ENCODE assay signal across 19 cellular contexts in the genomic region with DNA sequence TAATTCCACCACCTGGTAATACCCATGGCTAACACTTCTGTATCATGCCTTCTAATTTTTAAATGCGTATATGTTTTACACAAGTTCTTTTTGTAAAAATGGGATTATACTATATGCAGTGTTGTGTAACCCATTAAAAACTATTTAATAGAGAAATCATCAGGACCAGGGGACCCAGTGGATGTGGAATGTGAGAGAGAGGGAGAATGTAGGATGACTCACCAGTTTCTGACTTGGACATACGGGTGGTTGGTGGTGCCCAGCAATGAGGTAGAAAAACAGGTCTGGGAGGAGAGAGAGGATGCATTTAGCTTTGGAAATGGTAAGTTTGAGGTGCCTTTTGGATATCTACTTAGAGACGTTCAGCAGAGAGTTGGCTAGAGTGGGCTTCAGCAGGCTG.
"Had no signal": no experiment of that assay in that cellular context is flagged by ENCODE, and none has a peak within 500 bp of the region (broad histone marks: within the 10 kb centered on the region; RNA-seq: fewer than 3 reads in every experiment).

No MANE protein-coding gene starts in this region.

- DNase-seq: effector memory CD8-positive, alpha-beta T cell; esophagus squamous epithelium; naive thymus-derived CD8-positive, alpha-beta T cell; ovary; sigmoid colon; stimulated activated CD4-positive, alpha-beta T cell treated with anti-CD3 and anti-CD28 coated beads, Interleukin-12 subunit alpha, Interleukin-12 subunit beta, amount 100 ng/mL, for 4 hours; stimulated activated CD4-positive, alpha-beta T cell treated with anti-CD3 and anti-CD28 coated beads, Interleukin-2, amount 100 ng/mL, for 48 hours; stimulated activated naive CD4-positive, alpha-beta T cell treated with Interleukin-2 at 50 U/mL for 16 hours; thyroid gland; upper lobe of left lung; uterus had no signal

- H3K9me3 ChIP-seq: esophagus squamous epithelium, gastroesophageal sphincter, mucosa of descending colon, ovary, right atrium auricular region, sigmoid colon, suprapubic skin, thyroid gland, upper lobe of left lung, uterus had no signal

- FAIRE-seq: colon, small intestine had no signal

- ATAC-seq: effector memory CD8-positive, alpha-beta T cell; gastroesophageal sphincter; mucosa of descending colon; naive thymus-derived CD8-positive, alpha-beta T cell had no signal

- H3K4me1 ChIP-seq: gastroesophageal sphincter, neural progenitor cell, right atrium auricular region, sigmoid colon, suprapubic skin, thyroid gland, upper lobe of left lung, uterus had no signal

- H3K4me3 Mint-ChIP-seq: dendritic cell treated with granulocyte-macrophage colony-stimulating factor and Interleukin-4, amounts not matched to agents 40 ng/mL and 50 ng/mL, for 4 days; effector memory CD8-positive, alpha-beta T cell; naive thymus-derived CD8-positive, alpha-beta T cell; neural progenitor cell had no signal

- H3K27ac Mint-ChIP-seq: dendritic cell treated with granulocyte-macrophage colony-stimulating factor and Interleukin-4, amounts not matched to agents 40 ng/mL and 50 ng/mL, for 4 days; effector memory CD8-positive, alpha-beta T cell; naive thymus-derived CD8-positive, alpha-beta T cell; neural progenitor cell had no signal

- H3K9ac ChIP-seq: neural progenitor cell had no signal

- H2AFZ ChIP-seq: neural progenitor cell had no signal

- H3K4me2 ChIP-seq: neural progenitor cell had no signal

- H3K36me3 ChIP-seq: esophagus squamous epithelium, gastroesophageal sphincter, neural progenitor cell, ovary, right atrium auricular region, sigmoid colon, suprapubic skin, thyroid gland, upper lobe of left lung, uterus had no signal

- H3K27ac ChIP-seq: gastroesophageal sphincter, neural progenitor cell, ovary, right atrium auricular region, sigmoid colon, suprapubic skin, thyroid gland, upper lobe of left lung, uterus had no signal

- H3K9me3 Mint-ChIP-seq: dendritic cell treated with granulocyte-macrophage colony-stimulating factor and Interleukin-4, amounts not matched to agents 40 ng/mL and 50 ng/mL, for 4 days; naive thymus-derived CD8-positive, alpha-beta T cell; neural progenitor cell had no signal

- H3K27me3 ChIP-seq: neural progenitor cell, ovary, right atrium auricular region, sigmoid colon, thyroid gland, upper lobe of left lung, uterus had no signal

- H3K4me3 ChIP-seq: esophagus squamous epithelium, gastroesophageal sphincter, mucosa of descending colon, neural progenitor cell, ovary, right atrium auricular region, sigmoid colon, suprapubic skin, thyroid gland, upper lobe of left lung, uterus had no signal
